In genomic region chr11:2891291-2891690, GRCh38 we compare ENCODE assay signal across 9 cellular contexts. TPM values are rescaled to one million over a fixed set of nuclear protein-coding genes. Genes with fewer than 3 reads are reported as not detected.
DNase-seq lines count a peak whose midpoint lies in the region; ATAC-seq and TF ChIP-seq lines count a peak whose summit lies in the region.
"Had no signal": no experiment of that assay in that cellular context is flagged by ENCODE, and none has a peak within 500 bp of the region (broad histone marks: within the 10 kb centered on the region; RNA-seq: fewer than 3 reads in every experiment).

No MANE protein-coding gene starts in this region.

- no peak overlapping the region for H3K9ac ChIP-seq in smooth muscle cell (ENCODE audit: low read depth)

- no peaks in the 10 kb centered on the region for H3K36me3 ChIP-seq in left ventricle myocardium inferior
- no peaks in the 10 kb centered on the region for H3K36me3 ChIP-seq in uterus
- no peaks in the 10 kb centered on the region for H3K36me3 ChIP-seq in effector memory CD4-positive, alpha-beta T cell (ENCODE audit: control insufficient read depth, insufficient read depth, low read length)
- H3K36me3 ChIP-seq in smooth muscle cell (ENCODE audit: low read depth) = no peaks in the 10 kb centered on the region

- 74% methylated on average over 5 of the region's 5 CpGs for WGBS in smooth muscle cell (ENCODE audit: low lambda C conversion rate)

- no peaks in the 10 kb centered on the region for H3K9me3 ChIP-seq in left ventricle myocardium inferior (replicated peaks)
- H3K9me3 ChIP-seq in uterus = no peaks in the 10 kb centered on the region
- no peaks in the 10 kb centered on the region for H3K9me3 ChIP-seq in effector memory CD4-positive, alpha-beta T cell (ENCODE audit: control insufficient read depth, low read length)
- H3K9me3 ChIP-seq in smooth muscle cell (replicated peaks; ENCODE audit: low read depth) = no peaks in the 10 kb centered on the region

- intact Hi-C loops in left ventricle myocardium inferior (cut with micrococcal nuclease) (loop anchor here (2.0 to 10.0 kb wide), 2 partner anchors 358 to 706 kb away; no protein-coding TSS in a partner anchor), left cardiac atrium (cut with DNase I) (loop anchor here (10.0 kb wide), 2 partner anchors 576 to 696 kb away; no protein-coding TSS in a partner anchor), uterus (cut with DNase I; ENCODE audit: low total_unique reads) (loop anchor here (2.0 to 10.0 kb wide), 2 partner anchors 358 to 466 kb away; no protein-coding TSS in a partner anchor)

- no peak for DNase-seq in left ventricle myocardium inferior
- no peak for DNase-seq in left cardiac atrium
- peak; percentile 28 for DNase-seq in SK-MEL-5 (ENCODE audit: low read depth, low spot score)
- no peak for DNase-seq in foreskin keratinocyte
- DNase-seq in uterus = no peak
- no peak for DNase-seq in effector memory CD4-positive, alpha-beta T cell
- no peak for DNase-seq in smooth muscle cell (lab: John Stamatoyannopoulos, UW; ENCODE audit: unreplicated experiment)
- DNase-seq in coronary artery (ENCODE audit: low spot score) = no peak
- DNase-seq: activated gamma-delta T cell had no signal

- no peak overlapping the region for H2AFZ ChIP-seq in smooth muscle cell (ENCODE audit: low read depth)

- in situ Hi-C loops in SK-MEL-5 (cut with HindIII; ENCODE audit: low pct_unique_long_range_greater_than_20kb, low sequenced_read_pairs) = no loop called here

- H3K4me1 ChIP-seq in left ventricle myocardium inferior (peaks cover 44% of the 10 kb centered on the region), foreskin keratinocyte (peaks cover 3% of the 10 kb centered on the region), uterus (peaks cover 15 to 21% of the 10 kb centered on the region in 2 donors), smooth muscle cell (ENCODE audit: low read depth) (peaks cover 10% of the 10 kb centered on the region)
- H3K4me1 ChIP-seq in effector memory CD4-positive, alpha-beta T cell (ENCODE audit: control insufficient read depth, insufficient read depth, low read length, poor library complexity, severe bottlenecking) = peaks cover 28% of the 10 kb centered on the region

- H3K4me3 ChIP-seq in left ventricle myocardium inferior = no peak overlapping the region
- no peak overlapping the region for H3K4me3 ChIP-seq in uterus
- H3K4me3 ChIP-seq in effector memory CD4-positive, alpha-beta T cell (ENCODE audit: insufficient read depth, low read depth, low read length, poor library complexity, severe bottlenecking) = no peak overlapping the region
- H3K4me3 ChIP-seq in smooth muscle cell = no peak overlapping the region
- H3K4me3 ChIP-seq in coronary artery = no peak overlapping the region

- H3K79me2 ChIP-seq in smooth muscle cell (ENCODE audit: low read depth) = no peaks in the 10 kb centered on the region

- ATAC-seq in left cardiac atrium (no peak), foreskin keratinocyte (no peak)

- no peaks in the 10 kb centered on the region for H4K20me1 ChIP-seq in smooth muscle cell (ENCODE audit: low read depth)

- peaks cover 19% of the 10 kb centered on the region for H3F3A ChIP-seq in smooth muscle cell (ENCODE audit: low read depth)

- no peak for TF ChIP-seq POLR2A in uterus (IDR thresholded peaks at IDR 0.05)

- TF ChIP-seq CTCF in left ventricle myocardium inferior (IDR thresholded peaks at IDR 0.05; ENCODE audit: borderline replicate concordance) (no peak), foreskin keratinocyte (conservative IDR thresholded peaks at IDR 0.05) (peak; percentile 4), uterus (IDR thresholded peaks at IDR 0.05) (no peak), smooth muscle cell (IDR thresholded peaks at IDR 0.05; ENCODE audit: borderline replicate concordance, insufficient read depth, poor library complexity, severe bottlenecking) (no peak), coronary artery (IDR thresholded peaks at IDR 0.05) (no peak)

- H3K27me3 ChIP-seq in left ventricle myocardium inferior (ENCODE audit: low read depth) (no peaks in the 10 kb centered on the region), foreskin keratinocyte (peaks cover 2% of the 10 kb centered on the region), uterus (no peaks in the 10 kb centered on the region), smooth muscle cell (ENCODE audit: low read depth) (no peaks in the 10 kb centered on the region)
- H3K27me3 ChIP-seq in effector memory CD4-positive, alpha-beta T cell (replicated peaks; ENCODE audit: control insufficient read depth, insufficient read depth, low read length, poor library complexity, severe bottlenecking) = no peaks in the 10 kb centered on the region

- H3K4me2 ChIP-seq in smooth muscle cell = no peak overlapping the region

- H3K27ac ChIP-seq in left ventricle myocardium inferior (replicated peaks) (peak overlapping the region; percentile 17), foreskin keratinocyte (no peak overlapping the region), uterus (peak overlapping the region; percentile 90), smooth muscle cell (ENCODE audit: low read depth) (no peak overlapping the region), coronary artery (no peak overlapping the region)
- no peak overlapping the region for H3K27ac ChIP-seq in effector memory CD4-positive, alpha-beta T cell (ENCODE audit: insufficient read depth, low read length, poor library complexity, severe bottlenecking)

RNA-seq across cellular contexts. Expression of gene CDKN1C, which starts 5.7 kb away (rescaled TPM):
- total RNA-seq in left ventricle myocardium inferior (33.0 TPM), left cardiac atrium (10 to 100 TPM; 23.3 to 44.2 TPM), foreskin keratinocyte (2.4 and 3.2 TPM in 2 replicates), uterus (100 to 1,000 TPM in 1 of 4 donors, 10 to 100 TPM in 3; 42.0 to 213 (median 71.7) TPM), smooth muscle cell (171 and 194 TPM in 2 replicates)
- 14.7 and 18.7 TPM in 2 replicates for total RNA-seq in SK-MEL-5 (2014; rRNA removed; shearing (Covaris generic))
- 12.9 and 16.5 TPM in 2 replicates for polyA plus RNA-seq in SK-MEL-5 (2015; cell fraction: cytosol; rRNA removed)
- polyA plus RNA-seq in SK-MEL-5 (2015; cell fraction: nucleus; rRNA removed) = 4.1 and 10.3 TPM in 2 replicates
- polyA plus RNA-seq in foreskin keratinocyte (2.6 and 2.8 TPM in 2 replicates), smooth muscle cell (303 and 392 TPM in 2 replicates)

RNA-seq across cellular contexts. Expression of gene PHLDA2, which starts 37.9 kb away (rescaled TPM):
- total RNA-seq in left ventricle myocardium inferior (not detected), left cardiac atrium (1 to 10 TPM; 2.2 to 3.4 TPM), foreskin keratinocyte (36.9 and 52.6 TPM in 2 replicates), uterus (1 to 10 TPM in 1 of 4 donors, not detected in 3; 5.2 TPM), smooth muscle cell (11.0 and 21.8 TPM in 2 replicates)
- total RNA-seq in SK-MEL-5 (2014; rRNA removed; shearing (Covaris generic)) = 11.1 and 13.1 TPM in 2 replicates
- polyA plus RNA-seq in SK-MEL-5 (2015; cell fraction: cytosol; rRNA removed) = 153 and 210 TPM in 2 replicates
- 18.7 and 36.7 TPM in 2 replicates for polyA plus RNA-seq in SK-MEL-5 (2015; cell fraction: nucleus; rRNA removed)
- polyA plus RNA-seq in foreskin keratinocyte (165 and 166 TPM in 2 replicates), smooth muscle cell (89.3 and 90.7 TPM in 2 replicates)

Comparison
In these comparisons a context has a peak if more than half of its experiments do, and no peak if none do; other contexts are left out.
1. H3K27ac ChIP-seq: peak in left ventricle myocardium inferior (single experiment) and uterus (2 of 2); none in foreskin keratinocyte (single experiment), effector memory CD4-positive, alpha-beta T cell (single experiment), smooth muscle cell (single experiment) and coronary artery (0 of 2).